Comparison of ENCODE assay signal across 14 cellular contexts in genomic region chr15:75554717-75555116, GRCh38. TPM values are rescaled to one million over a fixed set of nuclear protein-coding genes. Genes with fewer than 3 reads are reported as not detected.
DNase-seq lines count a peak whose midpoint lies in the region; ATAC-seq and TF ChIP-seq lines count a peak whose summit lies in the region.
"Had no signal": no experiment of that assay in that cellular context is flagged by ENCODE, and none has a peak within 500 bp of the region (broad histone marks: within the 10 kb centered on the region; RNA-seq: fewer than 3 reads in every experiment).

No MANE protein-coding gene starts in this region.

- no peak overlapping the region for H3K4me3 ChIP-seq in HEK293 (ENCODE audit: low read depth, low read length)
- H3K4me3 ChIP-seq: lung had no signal

- no peaks in the 10 kb centered on the region; a peak in 1 of 3 replicates for H3K36me3 ChIP-seq in HEK293 (ENCODE audit: control insufficient read depth in 2 of 2, insufficient read depth in 1 of 2, low read length in 2 of 2)

- CTCF ChIA-PET in HEK293 (lab: Yijun Ruan, JAX), result interaction anchor here (1.3 kb wide), 1 partner anchor 22 kb away, joined by 4 read pairs; no protein-coding TSS in a partner anchor

- peak overlapping the region; percentile 74 for H3K27ac Mint-ChIP-seq in endothelial cell (ENCODE audit: unreplicated experiment)
- peak overlapping the region; percentile 19 for H3K27ac Mint-ChIP-seq in osteocyte (ENCODE audit: unreplicated experiment)
- H3K27ac Mint-ChIP-seq: activated CD4-positive, alpha-beta T cell treated with anti-CD3 and anti-CD28 coated beads, Interleukin-2, amount 10 ng/mL, durations not matched to agents 24 days and 14 days; endodermal cell had no signal

- no peaks in the 10 kb centered on the region for H3K36me3 Mint-ChIP-seq in endothelial cell (ENCODE audit: low read depth, unreplicated experiment)
- no peaks in the 10 kb centered on the region for H3K36me3 Mint-ChIP-seq in osteocyte (ENCODE audit: unreplicated experiment)

- no peaks in the 10 kb centered on the region; the same call in 1 of the 2 replicates for H3K4me1 ChIP-seq in HEK293 (ENCODE audit: control insufficient read depth, insufficient read depth, low read length)

- H3K4me3 Mint-ChIP-seq in endothelial cell (ENCODE audit: unreplicated experiment), result no peak overlapping the region
- H3K4me3 Mint-ChIP-seq in osteocyte (ENCODE audit: unreplicated experiment), result no peak overlapping the region
- H3K4me3 Mint-ChIP-seq: activated CD4-positive, alpha-beta T cell treated with anti-CD3 and anti-CD28 coated beads, Interleukin-2, amount 10 ng/mL, durations not matched to agents 24 days and 14 days; endodermal cell had no signal

- no peak for TF ChIP-seq CTCF in HEK293 (tag by site-specific recombination; IDR thresholded peaks at IDR 0.05)
- TF ChIP-seq CTCF in endothelial cell (IDR thresholded peaks at IDR 0.05; ENCODE audit: unreplicated experiment), result no peak
- no peak for TF ChIP-seq CTCF in osteocyte (IDR thresholded peaks at IDR 0.05)
- TF ChIP-seq CTCF in GM20000 (IDR thresholded peaks at IDR 0.05; ENCODE audit: extremely low read depth, missing control alignments), result no peak

- H3K27me3 Mint-ChIP-seq in endothelial cell (ENCODE audit: unreplicated experiment), result no peaks in the 10 kb centered on the region
- H3K27me3 Mint-ChIP-seq in osteocyte (ENCODE audit: unreplicated experiment), result no peaks in the 10 kb centered on the region
- H3K27me3 Mint-ChIP-seq: activated CD4-positive, alpha-beta T cell treated with anti-CD3 and anti-CD28 coated beads, Interleukin-2, amount 10 ng/mL, durations not matched to agents 24 days and 14 days had no signal

- DNase-seq in NCI-H526 treated with DMSO at 0.1 percent for 48 hours (lab: John Stamatoyannopoulos, UW) (peak; percentile 20), endothelial cell (ENCODE audit: low spot score) (no peak), osteocyte (ENCODE audit: extremely low spot score, unreplicated experiment) (no peak), GM20000 (ENCODE audit: low spot score) (no peak), NAMALWA (ENCODE audit: low spot score) (no peak)
- DNase-seq: activated CD4-positive, alpha-beta T cell treated with anti-CD3 and anti-CD28 coated beads, Interleukin-2, amount 10 ng/mL, durations not matched to agents 24 days and 14 days; aorta; endodermal cell; H7; small intestine had no signal

- no peaks in the 10 kb centered on the region for H3K9me3 ChIP-seq in HEK293 (ENCODE audit: control insufficient read depth, insufficient read depth, low read depth, low read length)

- ATAC-seq in GM21528 (IDR thresholded peaks at IDR 0.05; ENCODE audit: low FRiP score, unreplicated experiment), result no peak
- ATAC-seq: Panc1 had no signal

- H3K9me3 Mint-ChIP-seq in endothelial cell (ENCODE audit: unreplicated experiment) (no peaks in the 10 kb centered on the region), osteocyte (ENCODE audit: unreplicated experiment) (no peaks in the 10 kb centered on the region)
- H3K9me3 Mint-ChIP-seq: activated CD4-positive, alpha-beta T cell treated with anti-CD3 and anti-CD28 coated beads, Interleukin-2, amount 10 ng/mL, durations not matched to agents 24 days and 14 days had no signal

- no peaks in the 10 kb centered on the region for H3K4me1 Mint-ChIP-seq in endothelial cell (ENCODE audit: unreplicated experiment)
- peaks cover 23% of the 10 kb centered on the region for H3K4me1 Mint-ChIP-seq in osteocyte (ENCODE audit: unreplicated experiment)

- POLR2A ChIA-PET in HEK293 (lab: Yijun Ruan, JAX), result interaction anchor here (1.2 kb wide), 1 partner anchor 103 kb away, joined by 3 read pairs; the partner anchor contains the start of gene SIN3A

- H3K27ac ChIP-seq in HEK293 (ENCODE audit: extremely low read depth, low read depth, low read length), result no peak overlapping the region

TF ChIP-seq in HEK293, 187 proteins besides CTCF, POLR2A, EP300 and RAD21:
- TF ChIP-seq PRDM10 (tag by site-specific recombination; IDR thresholded peaks at IDR 0.05), result peak; percentile 16; the same call in 1 of the 2 replicates
- peak; percentile 99 for TF ChIP-seq ZNF677 (tag by site-specific recombination; IDR thresholded peaks at IDR 0.05)
- peak; percentile 78 for TF ChIP-seq ZNF600 (tag by site-specific recombination; IDR thresholded peaks at IDR 0.05)
- TF ChIP-seq ZNF701 (tag by site-specific recombination; IDR thresholded peaks at IDR 0.05), result no peak
- TF ChIP-seq ZNF23 (tag by site-specific recombination; IDR thresholded peaks at IDR 0.05; ENCODE audit: borderline replicate concordance), result no peak
- no peak for TF ChIP-seq ZEB2 (tag by site-specific recombination; IDR thresholded peaks at IDR 0.05)
- no peak for TF ChIP-seq ZNF341 (tag by site-specific recombination; IDR thresholded peaks at IDR 0.05; ENCODE audit: low read depth)
- no peak for TF ChIP-seq ZNF555 (tag by site-specific recombination; conservative IDR thresholded peaks at IDR 0.05)
- TF ChIP-seq ZNF155 (tag by site-specific recombination; IDR thresholded peaks at IDR 0.05), result no peak
- no peak for TF ChIP-seq ZNF121 (tag by site-specific recombination; IDR thresholded peaks at IDR 0.05)
- TF ChIP-seq HOXA7 (CRISPR knock-in tag; IDR thresholded peaks at IDR 0.05; ENCODE audit: borderline replicate concordance), result no peak
- no peak for TF ChIP-seq ZNF658 (tag by site-specific recombination; IDR thresholded peaks at IDR 0.05)
- no peak for TF ChIP-seq ZNF280D (tag by site-specific recombination; IDR thresholded peaks at IDR 0.05)

RNA-seq across cellular contexts. Expression of gene PTPN9, which starts 24.4 kb away (rescaled TPM):
- total RNA-seq in endothelial cell (ENCODE audit: unreplicated experiment), result 41.9 TPM
- total RNA-seq in osteocyte, result 50.1 and 53.4 TPM in 2 replicates
